18 cellular contexts compared by ENCODE assay signal in the genomic region with DNA sequence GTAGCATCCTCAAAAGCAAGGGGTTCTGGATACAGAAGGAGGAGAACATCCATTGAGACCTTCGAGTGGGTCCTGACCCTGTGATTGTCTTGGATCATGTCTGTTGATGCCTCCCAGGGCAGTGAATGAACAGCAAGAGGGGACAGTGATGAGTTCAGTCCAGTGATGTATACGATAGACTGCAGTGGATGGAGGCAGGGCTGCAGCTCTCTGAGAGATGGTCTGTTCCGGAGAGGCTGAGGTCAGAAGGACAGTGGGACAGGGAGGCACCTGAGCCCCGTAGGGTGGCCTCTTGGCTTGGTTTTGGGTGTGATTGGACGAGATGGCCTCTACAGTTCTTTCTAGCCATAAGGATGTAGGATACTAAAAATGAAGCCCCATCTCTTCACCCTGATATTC.
"Had no signal": no experiment of that assay in that cellular context is flagged by ENCODE, and none has a peak within 500 bp of the region (broad histone marks: within the 10 kb centered on the region; RNA-seq: fewer than 3 reads in every experiment).

No MANE protein-coding gene starts in this region.

- H3K27me3 Mint-ChIP-seq: activated CD8-positive, alpha-beta T cell treated with anti-CD3 and anti-CD28 coated beads for 36 hours; activated naive CD8-positive, alpha-beta T cell treated with anti-CD3 and anti-CD28 coated beads, Interleukin-2, amount 50 U/mL, for 24 hours; dendritic cell treated with granulocyte-macrophage colony-stimulating factor and Interleukin-4, amounts not matched to agents 40 ng/mL and 50 ng/mL, for 4 days; T-cell had no signal

- H3K27ac Mint-ChIP-seq: activated CD8-positive, alpha-beta T cell treated with anti-CD3 and anti-CD28 coated beads for 36 hours; activated naive CD4-positive, alpha-beta T cell treated with anti-CD3 and anti-CD28 coated beads for 36 hours; activated naive CD8-positive, alpha-beta T cell treated with anti-CD3 and anti-CD28 coated beads, Interleukin-2, amount 50 U/mL, for 24 hours; mesothelial cell of epicardium; T-cell had no signal

- DNase-seq: activated CD8-positive, alpha-beta memory T cell treated with anti-CD3 and anti-CD28 coated beads, Interleukin-2, amount 50 U/mL, for 4 hours; activated naive CD8-positive, alpha-beta T cell treated with anti-CD3 and anti-CD28 coated beads, Interleukin-2, amount 50 U/mL, for 24 hours; aorta; effector memory CD4-positive, alpha-beta T cell; foreskin keratinocyte; glutamatergic neuron; left ventricle myocardium superior; stimulated activated naive CD4-positive, alpha-beta T cell; T-cell; T1000; WERI-Rb-1 had no signal

- H3K27me3 ChIP-seq: foreskin keratinocyte, tibial nerve, vagina had no signal

- H3K27ac ChIP-seq: foreskin keratinocyte, parathyroid adenoma, tibial nerve, vagina, WERI-Rb-1 had no signal

- H3K4me1 ChIP-seq: foreskin keratinocyte, parathyroid adenoma, tibial nerve had no signal

- H3K4me3 ChIP-seq: tibial nerve, vagina had no signal

- H3K36me3 Mint-ChIP-seq: mesothelial cell of epicardium had no signal

- H3K4me3 Mint-ChIP-seq: activated CD8-positive, alpha-beta T cell treated with anti-CD3 and anti-CD28 coated beads for 36 hours; activated naive CD4-positive, alpha-beta T cell treated with anti-CD3 and anti-CD28 coated beads for 36 hours; activated naive CD8-positive, alpha-beta T cell treated with anti-CD3 and anti-CD28 coated beads, Interleukin-2, amount 50 U/mL, for 24 hours; dendritic cell treated with granulocyte-macrophage colony-stimulating factor and Interleukin-4, amounts not matched to agents 40 ng/mL and 50 ng/mL, for 4 days; mesothelial cell of epicardium; T-cell had no signal

- ATAC-seq: activated naive CD8-positive, alpha-beta T cell treated with anti-CD3 and anti-CD28 coated beads, Interleukin-2, amount 50 U/mL, for 24 hours; foreskin keratinocyte; left ventricle myocardium superior; T-cell had no signal

- H3K9ac ChIP-seq: parathyroid adenoma had no signal

- H3K9me3 ChIP-seq: tibial nerve, vagina had no signal

- H3K36me3 ChIP-seq: tibial nerve, vagina, WERI-Rb-1 had no signal
